8 cellular contexts compared by ENCODE assay signal in genomic region chr1:58783090-58783992, GRCh38. TPM values are rescaled to one million over a fixed set of nuclear protein-coding genes. Genes with fewer than 3 reads are reported as not detected.
A peak's percentile ranks its signal among the peaks of the same experiment; 100 is the strongest.
DNase-seq lines count a peak whose midpoint lies in the region; ATAC-seq and TF ChIP-seq lines count a peak whose summit lies in the region.

No MANE protein-coding gene starts in this region.

- H3K4me3 ChIP-seq in AG04449 (ENCODE audit: low read depth, low read length): peak overlapping the region; percentile 95
- H3K4me3 ChIP-seq in SJCRH30: peak overlapping the region; percentile 85
- H3K4me3 ChIP-seq in astrocyte of the spinal cord (ENCODE audit: low read depth, low read length): peak overlapping the region; percentile 67
- peak overlapping the region; percentile 77 for H3K4me3 ChIP-seq in iPS-18c (ENCODE audit: insufficient read depth, low read depth, low read length)
- H3K4me3 ChIP-seq in skeletal muscle satellite cell (ENCODE audit: low read length): peak overlapping the region; percentile 81

- ATAC-seq in GM18867 (IDR thresholded peaks at IDR 0.05; ENCODE audit: unreplicated experiment) (peak; percentile 19), HG03342 (IDR thresholded peaks at IDR 0.05; ENCODE audit: unreplicated experiment) (peak; percentile 0)

- peak overlapping the region; percentile 95 for H3K4me2 ChIP-seq in skeletal muscle satellite cell (ENCODE audit: low read length)

- H3K27ac ChIP-seq in SJCRH30: peak overlapping the region; percentile 98

- in situ Hi-C loops in astrocyte of the spinal cord (cut with HindIII; ENCODE audit: low sequenced_read_pairs): no loop called here

- TF ChIP-seq CTCF in AG04449 (IDR thresholded peaks at IDR 0.05; ENCODE audit: insufficient read depth, low read length, missing control alignments) (no peak), astrocyte of the spinal cord (IDR thresholded peaks at IDR 0.05; ENCODE audit: low read depth, low read length) (no peak)

- POLR2A ChIA-PET in AG04449 (lab: Yijun Ruan, JAX): interaction anchor here (0.6 to 2.3 kb wide), 51 partner anchors 10 to 976 kb away, joined by 3 to 15 read pairs (median 5); partner anchors contain the start of gene FGGY

- CTCF ChIA-PET in AG04449 (lab: Yijun Ruan, JAX): interaction anchor here (0.7 to 1.7 kb wide), 6 partner anchors 44 to 976 kb away, joined by 3 to 4 read pairs (median 3); no protein-coding TSS in a partner anchor

- no peaks in the 10 kb centered on the region for H3K27me3 ChIP-seq in SJCRH30
- H3K27me3 ChIP-seq in skeletal muscle satellite cell (ENCODE audit: control insufficient read depth, insufficient read depth, low read length): no peaks in the 10 kb centered on the region

- H3K9me3 ChIP-seq in SJCRH30 (replicated peaks) (0 out of 2 replicates have a peak, but pooled peaks cover 2% of the 10 kb centered on the region), iPS-18c (ENCODE audit: control insufficient read depth, insufficient read depth, low read length) (no peaks in the 10 kb centered on the region), skeletal muscle satellite cell (replicated peaks; ENCODE audit: low read length) (no peaks in the 10 kb centered on the region)

- H3K4me1 ChIP-seq in SJCRH30 (peaks cover 12% of the 10 kb centered on the region), skeletal muscle satellite cell (ENCODE audit: control insufficient read depth, insufficient read depth, low read length) (peaks cover 22% of the 10 kb centered on the region)

- DNase-seq in AG04449 (ENCODE audit: low read depth, low spot score): no peak
- peak; percentile 62 to 70 for DNase-seq in SJCRH30
- peak; percentile 70 for DNase-seq in astrocyte of the spinal cord (ENCODE audit: low read depth, low spot score)
- DNase-seq in iPS-NIHi7 (ENCODE audit: extremely low spot score): no peak

- peaks cover 37% of the 10 kb centered on the region for H3K36me3 ChIP-seq in SJCRH30
- H3K36me3 ChIP-seq in skeletal muscle satellite cell (ENCODE audit: insufficient read depth, low read length): peaks cover 27% of the 10 kb centered on the region

- peak overlapping the region; percentile 96 for H3K9ac ChIP-seq in skeletal muscle satellite cell (ENCODE audit: low read depth, low read length)

RNA-seq across cellular contexts. Expression of gene JUN, which starts 0.5 kb away (rescaled TPM):
- 92.2 and 96.2 TPM in 2 replicates for total RNA-seq in SJCRH30 (2014; rRNA removed; shearing (Covaris generic))
- 95.8 and 119 TPM in 2 replicates for total RNA-seq in skeletal muscle satellite cell (2012; rRNA removed)

Comparison
In these comparisons a context has a peak if more than half of its experiments do, and no peak if none do; other contexts are left out.
1. DNase-seq: peak in SJCRH30 (2 of 2) and astrocyte of the spinal cord (single experiment); none in AG04449 (single experiment) and iPS-NIHi7 (single experiment).
2. Peak in every context shown above with its lines, with median percentiles within 50 percentile points of each other: H3K4me3 ChIP-seq.